ENCODE assay signal across 10 cellular contexts in genomic region chr9:35665471-35665818, GRCh38. TPM values are rescaled to one million over a fixed set of nuclear protein-coding genes. Genes with fewer than 3 reads are reported as not detected.
DNase-seq lines count a peak whose midpoint lies in the region; ATAC-seq, FAIRE-seq and TF ChIP-seq lines count a peak whose summit lies in the region.
"Had no signal": no experiment of that assay in that cellular context is flagged by ENCODE, and none has a peak within 500 bp of the region (broad histone marks: within the 10 kb centered on the region; RNA-seq: fewer than 3 reads in every experiment).

No MANE protein-coding gene starts in this region.

- peaks cover 12% of the 10 kb centered on the region for H3K4me1 ChIP-seq in cardiac muscle cell (ENCODE audit: low read depth)
- peaks cover 49% of the 10 kb centered on the region for H3K4me1 ChIP-seq in body of pancreas
- peaks cover 25% of the 10 kb centered on the region for H3K4me1 ChIP-seq in mesodermal cell (ENCODE audit: control insufficient read depth, insufficient read depth, low read length, poor library complexity, severe bottlenecking)

- ATAC-seq in left cardiac atrium (no peak), body of pancreas (no peak), GM21723 (IDR thresholded peaks at IDR 0.05; ENCODE audit: unreplicated experiment) (no peak), HG03196 (IDR thresholded peaks at IDR 0.05; ENCODE audit: unreplicated experiment) (no peak)

- H3K9me3 ChIP-seq in cardiac muscle cell (ENCODE audit: low read depth) (no peaks in the 10 kb centered on the region), body of pancreas (no peaks in the 10 kb centered on the region), mesodermal cell (ENCODE audit: control insufficient read depth, low read length) (no peaks in the 10 kb centered on the region)

- TF ChIP-seq POLR2A in body of pancreas (IDR thresholded peaks at IDR 0.05) = no peak

- H3K27me3 ChIP-seq in cardiac muscle cell = no peaks in the 10 kb centered on the region
- no peaks in the 10 kb centered on the region for H3K27me3 ChIP-seq in body of pancreas

- H3K4me3 ChIP-seq in cardiac muscle cell (peak overlapping the region; percentile 47), body of pancreas (no peak overlapping the region), mesodermal cell (ENCODE audit: extremely low read depth, insufficient read depth, low read length, poor library complexity, severe bottlenecking) (peak overlapping the region; percentile 56)

- H3K27ac ChIP-seq in cardiac muscle cell = no peak overlapping the region
- peak overlapping the region; percentile 3 to 72 (median 30) for H3K27ac ChIP-seq in body of pancreas
- no peak overlapping the region for H3K27ac ChIP-seq in mesodermal cell (ENCODE audit: low read depth, low read length, severe bottlenecking)
- H3K27ac ChIP-seq: epithelial cell of prostate had no signal

- H3K36me3 ChIP-seq in cardiac muscle cell (no peaks in the 10 kb centered on the region), body of pancreas (replicated peaks in 1 of 2; ENCODE audit: insufficient read depth in 1 of 2, low read depth in 2 of 2) (no peaks in the 10 kb centered on the region), mesodermal cell (ENCODE audit: control insufficient read depth, insufficient read depth, low read length) (peaks cover 17% of the 10 kb centered on the region)

- WGBS in body of pancreas, 2 donors = 33 to 35% methylated on average over 5 of the region's 5 CpGs
- 58 to 74% methylated on average over 2 of the region's 5 CpGs for WGBS in mesodermal cell (ENCODE audit: insufficient coverage in 2 of 2), 2 experiments

- POLR2A ChIA-PET in GM10248 (lab: Yijun Ruan, JAX) = no interaction called here

- intact Hi-C loops in left cardiac atrium (cut with DNase I) (no loop called here), body of pancreas (cut with DNase I) (no loop called here)

- no peak for TF ChIP-seq CTCF in cardiac muscle cell (IDR thresholded peaks at IDR 0.05; ENCODE audit: low read depth, low read length)
- TF ChIP-seq CTCF in body of pancreas (IDR thresholded peaks at IDR 0.05) = no peak
- no peak for TF ChIP-seq CTCF in GM10248 (IDR thresholded peaks at IDR 0.05; ENCODE audit: control extremely low read depth, extremely low read depth, low read depth, missing control alignments)

- CTCF ChIA-PET in GM10248 (lab: Yijun Ruan, JAX) = interaction anchor here (0.6 to 12.2 kb wide), 13 partner anchors 12 to 161 kb away, joined by 3 to 138 read pairs (median 5); partner anchors contain the start of gene SPAG8

- FAIRE-seq in urothelium cell line (lab: Jason Lieb, UNC) = peak; percentile 5

- no peak for DNase-seq in cardiac muscle cell (ENCODE audit: low read depth in 1 of 2, low spot score in 1 of 2)
- DNase-seq in left cardiac atrium = no peak
- no peak for DNase-seq in body of pancreas
- no peak for DNase-seq in urothelium cell line (ENCODE audit: low spot score)
- no peak for DNase-seq in GM10248 (ENCODE audit: extremely low spot score)

RNA-seq across cellular contexts. Expression of gene ARHGEF39, which starts 0.5 kb away (rescaled TPM):
- total RNA-seq in cardiac muscle cell = 1.5 and 12.6 TPM in 2 replicates
- 5.6 and 36.9 TPM in 2 replicates for polyA plus RNA-seq in cardiac muscle cell
- total RNA-seq in left cardiac atrium = under 1 TPM; 0.18 to 0.84 TPM
- total RNA-seq in body of pancreas = under 1 TPM in 1 of 2 donors, not detected in 1; 0.26 TPM
- polyA plus RNA-seq in mesodermal cell (2013, experiment 1 of 2) = 11.3 TPM
- polyA plus RNA-seq in mesodermal cell (2013, experiment 2 of 2) = 11.7 TPM

RNA-seq across cellular contexts. Expression of gene CCDC107, which starts 7.4 kb away (rescaled TPM):
- 26.5 and 29.3 TPM in 2 replicates for total RNA-seq in cardiac muscle cell
- polyA plus RNA-seq in cardiac muscle cell = 68.5 and 75.1 TPM in 2 replicates
- 10 to 100 TPM; 52.3 to 70.9 TPM for total RNA-seq in left cardiac atrium
- total RNA-seq in body of pancreas = 10 to 100 TPM; 15.8 to 42.2 TPM
- 11.9 TPM for polyA plus RNA-seq in mesodermal cell (2013, experiment 1 of 2)
- 12.6 TPM for polyA plus RNA-seq in mesodermal cell (2013, experiment 2 of 2)

RNA-seq across cellular contexts. Expression of gene RMRP, which starts 7.6 kb away (rescaled TPM):
- 6,299 and 17,487 TPM in 2 replicates for total RNA-seq in cardiac muscle cell
- not detected in 2 replicates for polyA plus RNA-seq in cardiac muscle cell
- over 10,000 TPM; 14,118 to 22,490 TPM for total RNA-seq in left cardiac atrium
- total RNA-seq in body of pancreas = 1,000 to 10,000 TPM in 1 of 2 donors, 100 to 1,000 TPM in 1; 887 to 2,577 TPM
- 5,760 TPM for polyA plus RNA-seq in mesodermal cell (2013, experiment 1 of 2)
- 7,322 TPM for polyA plus RNA-seq in mesodermal cell (2013, experiment 2 of 2)

RNA-seq across cellular contexts. Expression of gene CA9, which starts 8.3 kb away (rescaled TPM):
- 2.4 and 3.1 TPM in 2 replicates for total RNA-seq in cardiac muscle cell
- polyA plus RNA-seq in cardiac muscle cell = 2.6 and 4.9 TPM in 2 replicates
- total RNA-seq in left cardiac atrium = 1 to 10 TPM; 1.6 to 2.8 TPM
- total RNA-seq in body of pancreas = 10 to 100 TPM in 1 of 2 donors, 1 to 10 TPM in 1; 2.6 to 21.8 TPM
- polyA plus RNA-seq in mesodermal cell (2013, experiment 1 of 2) = 0.66 TPM
- polyA plus RNA-seq in mesodermal cell (2013, experiment 2 of 2) = 1.1 TPM

RNA-seq across cellular contexts. Expression of gene SIT1, which starts 14.7 kb away (rescaled TPM):
- total RNA-seq in cardiac muscle cell (not detected in 2 replicates), left cardiac atrium (1 to 10 TPM in 1 of 2 donors, under 1 TPM in 1; 0.86 to 1.6 TPM), body of pancreas (under 1 TPM in 1 of 2 donors, not detected in 1; 0.26 TPM)
- 0.21 and 0.46 TPM in 2 replicates for polyA plus RNA-seq in cardiac muscle cell
- polyA plus RNA-seq in mesodermal cell (2013, experiment 1 of 2) = not detected
- not detected for polyA plus RNA-seq in mesodermal cell (2013, experiment 2 of 2)
- total RNA-seq: temporal lobe had no signal

Comparison
In these comparisons a context has a peak if more than half of its experiments do, and no peak if none do; other contexts are left out.
1. H3K27ac ChIP-seq: peak in body of pancreas (4 of 4); none in cardiac muscle cell (single experiment) and mesodermal cell (single experiment).
2. H3K4me3 ChIP-seq: peak in cardiac muscle cell (single experiment) and mesodermal cell (single experiment); none in body of pancreas (0 of 2).